Comparison of ENCODE assay signal across 17 cellular contexts in genomic region chr4:33369366-33369899, GRCh38.
A peak's percentile ranks its signal among the peaks of the same experiment; 100 is the strongest.
DNase-seq lines count a peak whose midpoint lies in the region; ATAC-seq and TF ChIP-seq lines count a peak whose summit lies in the region.
"Had no signal": no experiment of that assay in that cellular context is flagged by ENCODE, and none has a peak within 500 bp of the region (broad histone marks: within the 10 kb centered on the region; RNA-seq: fewer than 3 reads in every experiment).

No MANE protein-coding gene starts in this region.

- H3K36me3 ChIP-seq in GM23338 (ENCODE audit: insufficient read depth) (no peaks in the 10 kb centered on the region), fibroblast of lung (ENCODE audit: control insufficient read depth, insufficient read depth, low read length) (no peaks in the 10 kb centered on the region)
- H3K36me3 ChIP-seq: HAP-1 had no signal

- H4K20me1 ChIP-seq in GM23338 (replicated peaks; ENCODE audit: insufficient read depth) (no peaks in the 10 kb centered on the region), fibroblast of lung (ENCODE audit: control insufficient read depth, extremely low read depth, insufficient read depth, low read length) (no peaks in the 10 kb centered on the region)

- H3K27me3 Mint-ChIP-seq in GM23338 (ENCODE audit: insufficient read depth, low read depth, poor library complexity), result no peaks in the 10 kb centered on the region
- no peaks in the 10 kb centered on the region for H3K27me3 Mint-ChIP-seq in stimulated activated memory B cell treated with anti-CD40 and anti-IgM and Interleukin-4, amounts not matched to agents 10 μg/mL and 1 μg/mL and 100 μg/mL, for 72 hours
- H3K27me3 Mint-ChIP-seq: activated naive CD8-positive, alpha-beta T cell treated with anti-CD3 and anti-CD28 coated beads for 36 hours; dendritic cell treated with granulocyte-macrophage colony-stimulating factor and Interleukin-4, amounts not matched to agents 40 ng/mL and 50 ng/mL, for 4 days had no signal

- ATAC-seq in GM23338 (no peak), GM18873 (IDR thresholded peaks at IDR 0.05; ENCODE audit: low FRiP score, unreplicated experiment) (no peak), GM18861 (IDR thresholded peaks at IDR 0.05; ENCODE audit: unreplicated experiment) (no peak)
- ATAC-seq in stimulated activated memory B cell treated with anti-CD40 and anti-IgM and Interleukin-4, amounts not matched to agents 10 μg/mL and 1 μg/mL and 100 μg/mL, for 72 hours, result no peak
- ATAC-seq: stimulated activated naive CD8-positive, alpha-beta T cell treated with anti-CD3 and anti-CD28 coated beads, Interleukin-15, Interleukin-2, amounts not matched to agents 100 U/mL and 50 U/mL, for 24 hours; WTC11 had no signal

- H3K4me1 ChIP-seq in GM23338 (ENCODE audit: insufficient read depth) (no peaks in the 10 kb centered on the region), fibroblast of lung (ENCODE audit: control insufficient read depth, extremely low read depth, insufficient read depth, low read length) (no peaks in the 10 kb centered on the region)
- H3K4me1 ChIP-seq: HAP-1 had no signal

- H3K27me3 ChIP-seq in GM23338 (ENCODE audit: insufficient read depth), result no peaks in the 10 kb centered on the region
- H3K27me3 ChIP-seq in fibroblast of lung (ENCODE audit: control insufficient read depth, insufficient read depth, low read length), result no peaks in the 10 kb centered on the region

- H3K4me2 ChIP-seq in GM23338 (no peak overlapping the region), fibroblast of lung (ENCODE audit: extremely low read depth, insufficient read depth, low read length) (no peak overlapping the region)

- DNase-seq in GM23338 (ENCODE audit: low spot score), result no peak
- DNase-seq in RPMI7951 (ENCODE audit: low read depth), result peak; percentile 32
- peak; percentile 82 to 90 for DNase-seq in fibroblast of lung (ENCODE audit: low read depth in 2 of 2)
- peak; percentile 63 for DNase-seq in non-pigmented ciliary epithelial cell (ENCODE audit: low read depth)
- DNase-seq in NCI-H2196 treated with DMSO at 0.1 percent for 48 hours (lab: John Stamatoyannopoulos, UW; ENCODE audit: unreplicated experiment), result no peak
- DNase-seq: activated CD8-positive, alpha-beta memory T cell treated with anti-CD3 and anti-CD28 coated beads, Interleukin-2, amount 50 U/mL, for 48 hours; activated naive CD8-positive, alpha-beta T cell treated with anti-CD3 and anti-CD28 coated beads for 36 hours; NCI-H2171; retina; stimulated activated naive CD8-positive, alpha-beta T cell treated with anti-CD3 and anti-CD28 coated beads, Interleukin-15, Interleukin-2, amounts not matched to agents 100 U/mL and 50 U/mL, for 24 hours had no signal

- 0 out of 2 replicates have a peak, but pooled peaks cover 5% of the 10 kb centered on the region for H3K9me2 ChIP-seq in GM23338 (ENCODE audit: insufficient read depth)

- peaks cover 11% of the 10 kb centered on the region for H3K9me3 Mint-ChIP-seq in GM23338
- peaks cover 15% of the 10 kb centered on the region for H3K9me3 Mint-ChIP-seq in stimulated activated memory B cell treated with anti-CD40 and anti-IgM and Interleukin-4, amounts not matched to agents 10 μg/mL and 1 μg/mL and 100 μg/mL, for 72 hours

- no peaks in the 10 kb centered on the region for H3K9me3 ChIP-seq in fibroblast of lung (ENCODE audit: control insufficient read depth, insufficient read depth, low read depth, low read length)
- H3K9me3 ChIP-seq: HAP-1 had no signal

- no peaks in the 10 kb centered on the region for H3F3A ChIP-seq in GM23338 (replicated peaks; ENCODE audit: low read depth)

- H3K4me3 ChIP-seq in GM23338 (no peak overlapping the region), fibroblast of lung (replicated peaks in 1 of 4; ENCODE audit: control extremely low read depth in 1 of 4, insufficient read depth in 1 of 4, low read depth in 3 of 4, low read length in 4 of 4) (no peak overlapping the region)
- H3K4me3 ChIP-seq: HAP-1 had no signal

- TF ChIP-seq CTCF in GM23338 (conservative IDR thresholded peaks at IDR 0.05; ENCODE audit: low read depth in 2 of 2) (no peak), fibroblast of lung (conservative IDR thresholded peaks at IDR 0.05 in 1 of 2, IDR thresholded peaks at IDR 0.05 in 1 of 2; ENCODE audit: low read depth in 1 of 2, low read length in 2 of 2) (no peak)

- H3K79me2 ChIP-seq in GM23338 (replicated peaks; ENCODE audit: insufficient read depth) (no peaks in the 10 kb centered on the region), fibroblast of lung (ENCODE audit: control insufficient read depth, insufficient read depth, low read length) (no peaks in the 10 kb centered on the region)

- H3K27ac ChIP-seq in GM23338 (ENCODE audit: low read depth), result no peak overlapping the region
- H3K27ac ChIP-seq in fibroblast of lung (ENCODE audit: insufficient read depth, low read length), result no peak overlapping the region
- H3K27ac ChIP-seq: C4-2B had no signal

- H2AFZ ChIP-seq in GM23338 (peak overlapping the region; percentile 94; the same call in 1 of the 2 replicates), fibroblast of lung (ENCODE audit: low read length) (no peak overlapping the region)

- H3K4me1 Mint-ChIP-seq in GM23338, result peaks cover 4% of the 10 kb centered on the region; the same call in 2 of the 3 replicates
- no peaks in the 10 kb centered on the region for H3K4me1 Mint-ChIP-seq in stimulated activated memory B cell treated with anti-CD40 and anti-IgM and Interleukin-4, amounts not matched to agents 10 μg/mL and 1 μg/mL and 100 μg/mL, for 72 hours
- H3K4me1 Mint-ChIP-seq: activated naive CD8-positive, alpha-beta T cell treated with anti-CD3 and anti-CD28 coated beads for 36 hours had no signal

- no peak overlapping the region for H3K9ac ChIP-seq in fibroblast of lung (ENCODE audit: insufficient read depth, low read length)

- no peak overlapping the region for H3K4me3 Mint-ChIP-seq in GM23338
- H3K4me3 Mint-ChIP-seq in stimulated activated memory B cell treated with anti-CD40 and anti-IgM and Interleukin-4, amounts not matched to agents 10 μg/mL and 1 μg/mL and 100 μg/mL, for 72 hours, result no peak overlapping the region
- H3K4me3 Mint-ChIP-seq: activated naive CD8-positive, alpha-beta T cell treated with anti-CD3 and anti-CD28 coated beads for 36 hours; dendritic cell treated with granulocyte-macrophage colony-stimulating factor and Interleukin-4, amounts not matched to agents 40 ng/mL and 50 ng/mL, for 4 days; WTC11 had no signal

- H3K36me3 Mint-ChIP-seq in GM23338 (ENCODE audit: low read depth), result peaks cover 3% of the 10 kb centered on the region; the same call in 1 of the 3 replicates
- no peaks in the 10 kb centered on the region for H3K36me3 Mint-ChIP-seq in stimulated activated memory B cell treated with anti-CD40 and anti-IgM and Interleukin-4, amounts not matched to agents 10 μg/mL and 1 μg/mL and 100 μg/mL, for 72 hours
- H3K36me3 Mint-ChIP-seq: activated naive CD8-positive, alpha-beta T cell treated with anti-CD3 and anti-CD28 coated beads for 36 hours had no signal

- no peak overlapping the region for H3K27ac Mint-ChIP-seq in GM23338
- H3K27ac Mint-ChIP-seq in stimulated activated memory B cell treated with anti-CD40 and anti-IgM and Interleukin-4, amounts not matched to agents 10 μg/mL and 1 μg/mL and 100 μg/mL, for 72 hours, result no peak overlapping the region
- H3K27ac Mint-ChIP-seq: activated naive CD8-positive, alpha-beta T cell treated with anti-CD3 and anti-CD28 coated beads for 36 hours; dendritic cell treated with granulocyte-macrophage colony-stimulating factor and Interleukin-4, amounts not matched to agents 40 ng/mL and 50 ng/mL, for 4 days; WTC11 had no signal

TF ChIP-seq in GM23338, 12 proteins besides CTCF, POLR2A, EP300 and RAD21 (continues in another document):
- no peak for TF ChIP-seq NANOG (IDR thresholded peaks at IDR 0.05; ENCODE audit: borderline replicate concordance)

Comparison
In these comparisons a context has a peak if more than half of its experiments do, and no peak if none do; other contexts are left out.
1. DNase-seq: peak in RPMI7951 (single experiment), fibroblast of lung (2 of 2) and non-pigmented ciliary epithelial cell (single experiment); none in GM23338 (single experiment) and NCI-H2196 treated with DMSO at 0.1 percent for 48 hours (single experiment).